Comparison of ENCODE assay signal across 8 cellular contexts in the genomic region with DNA sequence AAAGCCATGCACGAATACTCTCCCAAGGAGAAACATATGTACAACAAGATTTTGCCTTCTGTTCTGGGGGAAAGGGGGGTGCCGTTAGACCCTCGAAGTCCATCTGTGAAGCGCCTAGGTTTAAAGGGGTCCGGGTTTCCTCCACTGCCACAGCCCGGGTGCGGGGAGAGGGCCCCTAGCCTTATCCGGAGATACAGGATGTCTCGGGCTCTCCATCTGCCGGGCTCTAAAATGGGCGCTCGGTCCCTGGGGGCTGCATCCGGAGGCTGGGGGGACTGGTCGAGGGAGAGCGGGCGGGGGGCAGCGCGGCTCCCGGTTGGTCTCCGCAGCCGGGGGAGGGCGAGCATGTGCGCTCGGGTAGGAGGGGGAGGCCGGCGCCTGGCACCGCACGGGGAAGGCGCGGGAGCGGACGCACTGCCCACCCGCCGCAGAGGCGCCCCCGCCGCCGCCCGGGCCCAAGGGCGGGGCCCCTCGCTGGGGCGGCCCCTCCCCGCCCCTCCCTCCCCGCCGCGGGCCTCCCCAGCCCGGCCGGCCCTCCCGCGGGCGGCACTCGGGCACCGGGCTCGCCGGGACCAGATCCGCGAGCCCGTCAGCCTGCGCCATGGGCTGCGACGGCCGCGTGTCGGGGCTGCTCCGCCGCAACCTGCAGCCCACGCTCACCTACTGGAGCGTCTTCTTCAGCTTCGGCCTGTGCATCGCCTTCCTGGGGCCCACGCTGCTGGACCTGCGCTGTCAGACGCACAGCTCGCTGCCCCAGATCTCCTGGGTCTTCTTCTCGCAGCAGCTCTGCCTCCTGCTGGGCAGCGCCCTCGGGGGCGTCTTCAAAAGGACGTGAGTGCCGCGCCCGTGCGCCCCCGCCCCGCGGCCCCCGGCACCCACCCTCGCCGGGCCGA.
DNase-seq lines count a peak whose midpoint lies in the region; ATAC-seq and TF ChIP-seq lines count a peak whose summit lies in the region.

No MANE protein-coding gene starts in this region.

- no peak for TF ChIP-seq CTCF in GM10266 (IDR thresholded peaks at IDR 0.05; ENCODE audit: control insufficient read depth, insufficient read depth, low read depth, missing control alignments)

- DNase-seq in GM10266 (ENCODE audit: extremely low spot score), result peak; percentile 35
- DNase-seq in activated CD8-positive, alpha-beta memory T cell treated with anti-CD3 and anti-CD28 coated beads, Interleukin-2, amount 10 ng/mL, durations not matched to agents 7 days and 5 days, result peak; percentile 34
- no peak for DNase-seq in stimulated activated CD4-positive, alpha-beta T cell treated with anti-CD3 and anti-CD28 coated beads, Interleukin-4, amount 100 ng/mL, for 1 hour

- H3K9ac ChIP-seq in skeletal muscle satellite cell (ENCODE audit: low read depth, low read length), result no peak overlapping the region

- H3K27me3 ChIP-seq in skeletal muscle satellite cell (ENCODE audit: control insufficient read depth, insufficient read depth, low read length), result peaks cover 84% of the 10 kb centered on the region

- peak; percentile 58 for ATAC-seq in activated CD8-positive, alpha-beta memory T cell treated with anti-CD3 and anti-CD28 coated beads, Interleukin-2, amount 10 ng/mL, durations not matched to agents 7 days and 5 days
- no peak for ATAC-seq in HG03175 (IDR thresholded peaks at IDR 0.05; ENCODE audit: unreplicated experiment)
- no peak for ATAC-seq in GM21367 (IDR thresholded peaks at IDR 0.05; ENCODE audit: unreplicated experiment)
- ATAC-seq in GM21515 (IDR thresholded peaks at IDR 0.05; ENCODE audit: unreplicated experiment), result no peak

- no peaks in the 10 kb centered on the region for H3K36me3 Mint-ChIP-seq in activated CD8-positive, alpha-beta memory T cell treated with anti-CD3 and anti-CD28 coated beads, Interleukin-2, amount 10 ng/mL, durations not matched to agents 7 days and 5 days

- H3K9me3 ChIP-seq in skeletal muscle satellite cell (replicated peaks; ENCODE audit: low read length), result no peaks in the 10 kb centered on the region

- H3K36me3 ChIP-seq in skeletal muscle satellite cell (ENCODE audit: insufficient read depth, low read length), result no peaks in the 10 kb centered on the region

- peak overlapping the region; percentile 59 for H3K4me2 ChIP-seq in skeletal muscle satellite cell (ENCODE audit: low read length)

- no peak overlapping the region for H3K4me3 Mint-ChIP-seq in activated CD8-positive, alpha-beta memory T cell treated with anti-CD3 and anti-CD28 coated beads, Interleukin-2, amount 10 ng/mL, durations not matched to agents 7 days and 5 days

- CTCF ChIA-PET in activated CD8-positive, alpha-beta memory T cell treated with anti-CD3 and anti-CD28 coated beads, Interleukin-2, amount 10 ng/mL, durations not matched to agents 7 days and 5 days (lab: Charles Lee), result interaction anchor here (1.3 to 4.7 kb wide), 3 partner anchors 23 to 90 kb away, joined by 4 to 24 read pairs (median 5); no protein-coding TSS in a partner anchor

- H3K9me3 Mint-ChIP-seq in activated CD8-positive, alpha-beta memory T cell treated with anti-CD3 and anti-CD28 coated beads, Interleukin-2, amount 10 ng/mL, durations not matched to agents 7 days and 5 days (ENCODE audit: low read depth), result no peaks in the 10 kb centered on the region

- H3K4me1 ChIP-seq in skeletal muscle satellite cell (ENCODE audit: control insufficient read depth, insufficient read depth, low read length), result no peaks in the 10 kb centered on the region

- H3K27me3 Mint-ChIP-seq in activated CD8-positive, alpha-beta memory T cell treated with anti-CD3 and anti-CD28 coated beads, Interleukin-2, amount 10 ng/mL, durations not matched to agents 7 days and 5 days, result peaks cover 74% of the 10 kb centered on the region

- H3K4me1 Mint-ChIP-seq in activated CD8-positive, alpha-beta memory T cell treated with anti-CD3 and anti-CD28 coated beads, Interleukin-2, amount 10 ng/mL, durations not matched to agents 7 days and 5 days, result peaks cover 4% of the 10 kb centered on the region

- H3K27ac Mint-ChIP-seq in activated CD8-positive, alpha-beta memory T cell treated with anti-CD3 and anti-CD28 coated beads, Interleukin-2, amount 10 ng/mL, durations not matched to agents 7 days and 5 days, result no peak overlapping the region

- peak overlapping the region; percentile 56 for H3K4me3 ChIP-seq in iPS-11a (ENCODE audit: low read depth, low read length)
- H3K4me3 ChIP-seq in skeletal muscle satellite cell (ENCODE audit: low read length), result peak overlapping the region; percentile 39
